In the genomic region with DNA sequence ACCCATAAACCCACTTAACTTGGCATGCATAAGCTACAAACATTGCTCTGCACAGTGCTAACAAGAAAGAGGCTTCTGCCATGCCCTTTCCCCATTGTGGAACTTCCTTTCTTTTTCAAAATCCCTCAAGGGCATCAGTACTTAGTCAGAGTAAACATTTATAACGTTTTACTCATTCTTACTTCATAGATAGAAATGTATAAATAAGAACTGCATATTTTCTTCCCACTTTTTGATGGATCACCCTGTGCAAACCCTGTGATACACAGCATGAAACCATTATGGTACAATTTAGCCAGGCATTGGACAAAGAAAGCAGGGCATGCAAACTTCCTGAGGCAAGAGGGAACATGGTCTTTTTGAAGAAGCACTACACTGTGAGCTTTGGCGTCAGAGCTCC, we compare ENCODE assay signal across 13 cellular contexts.
A peak's percentile ranks its signal among the peaks of the same experiment; 100 is the strongest.
DNase-seq lines count a peak whose midpoint lies in the region; ATAC-seq lines count a peak whose summit lies in the region.
"Had no signal": no experiment of that assay in that cellular context is flagged by ENCODE, and none has a peak within 500 bp of the region (broad histone marks: within the 10 kb centered on the region; RNA-seq: fewer than 3 reads in every experiment).

No MANE protein-coding gene starts in this region.

- H3K18ac ChIP-seq in mesenchymal stem cell (ENCODE audit: low read depth in 1 of 2, low read length in 2 of 2): no peak overlapping the region

- no peak overlapping the region for H4K91ac ChIP-seq in mesenchymal stem cell (ENCODE audit: low read length)

- no peak overlapping the region for H3K4me2 ChIP-seq in mesenchymal stem cell (ENCODE audit: low read length, poor library complexity, severe bottlenecking)

- H3K9me3 ChIP-seq in mesenchymal stem cell (ENCODE audit: control insufficient read depth, low read length): no peaks in the 10 kb centered on the region

- 39% methylated on average over 2 of the region's 2 CpGs for WGBS in mesenchymal stem cell

- no peak overlapping the region for H2AFZ ChIP-seq in mesenchymal stem cell (ENCODE audit: low read depth, low read length)

- no peak overlapping the region for H4K8ac ChIP-seq in mesenchymal stem cell (ENCODE audit: low read length)

- H3K14ac ChIP-seq in mesenchymal stem cell (ENCODE audit: low read length in 2 of 2): no peak overlapping the region

- no peak overlapping the region for H2AK5ac ChIP-seq in mesenchymal stem cell (ENCODE audit: low read length, severe bottlenecking)

- H3K4me3 ChIP-seq in mesenchymal stem cell (ENCODE audit: insufficient read depth in 1 of 2, low read depth in 1 of 2, low read length in 2 of 2): no peak overlapping the region

- ATAC-seq in GM21447 (IDR thresholded peaks at IDR 0.05; ENCODE audit: unreplicated experiment) (no peak), GM18873 (IDR thresholded peaks at IDR 0.05; ENCODE audit: low FRiP score, unreplicated experiment) (no peak), GM19351 (IDR thresholded peaks at IDR 0.05; ENCODE audit: unreplicated experiment) (no peak)

- peak overlapping the region; percentile 11 for H3K9ac ChIP-seq in mesenchymal stem cell (ENCODE audit: low read length)

- no peak overlapping the region for H2BK15ac ChIP-seq in mesenchymal stem cell (ENCODE audit: low read depth, poor library complexity, severe bottlenecking)

- peak; percentile 88 for DNase-seq in ELR (ENCODE audit: low read depth)
- DNase-seq in NCI-H345 treated with DMSO at 0.1 percent for 48 hours (lab: John Stamatoyannopoulos, UW; ENCODE audit: unreplicated experiment): peak; percentile 34
- peak; percentile 44 for DNase-seq in brain pericyte (ENCODE audit: low read depth, low spot score)
- peak; percentile 48 for DNase-seq in mesenchymal stem cell
- DNase-seq in occipital lobe (lab: John Stamatoyannopoulos, UW): no peak
- DNase-seq: activated CD4-positive, alpha-beta memory T cell treated with anti-CD3 and anti-CD28 coated beads for 36 hours; activated effector memory CD4-positive, alpha-beta T cell treated with Interleukin-2 at 50 U/mL for 16 hours; NCI-H526; Right ventricle myocardium superior; small intestine had no signal

- H2BK120ac ChIP-seq in mesenchymal stem cell (ENCODE audit: low read depth, low read length): no peak overlapping the region

- H3K27me3 ChIP-seq in mesenchymal stem cell (ENCODE audit: control insufficient read depth in 1 of 2, insufficient read depth in 1 of 2, low read length in 2 of 2): no peaks in the 10 kb centered on the region

- H3K23ac ChIP-seq in mesenchymal stem cell (ENCODE audit: low read length in 2 of 2): no peak overlapping the region

- peak overlapping the region; percentile 67 for H3K27ac ChIP-seq in mesenchymal stem cell (ENCODE audit: low read length, poor library complexity, severe bottlenecking)

- H3K36me3 ChIP-seq in mesenchymal stem cell (ENCODE audit: control insufficient read depth in 1 of 2, insufficient read depth in 2 of 2, low read depth in 1 of 2, low read length in 2 of 2): no peaks in the 10 kb centered on the region

- H3K4ac ChIP-seq in mesenchymal stem cell (ENCODE audit: low read depth in 1 of 2, low read length in 2 of 2): no peak overlapping the region

- no peaks in the 10 kb centered on the region for H3K4me1 ChIP-seq in mesenchymal stem cell (ENCODE audit: control insufficient read depth, insufficient read depth, low read depth, low read length)

- no peak overlapping the region for H2BK12ac ChIP-seq in mesenchymal stem cell (ENCODE audit: low read length in 2 of 2)

- H2BK5ac ChIP-seq in mesenchymal stem cell (ENCODE audit: low read depth, low read length, poor library complexity, severe bottlenecking): no peak overlapping the region

- H3K79me1 ChIP-seq in mesenchymal stem cell (replicated peaks; ENCODE audit: low read length, poor library complexity, severe bottlenecking): no peaks in the 10 kb centered on the region
